Comparison of ENCODE assay signal across 1 cellular context in genomic region chr6:26285143-26286134, GRCh38.
TF ChIP-seq lines count a peak whose summit lies in the region.

No MANE protein-coding gene starts in this region.

TF ChIP-seq in HepG2, 621 proteins besides CTCF, POLR2A, EP300 and RAD21 (continued from another document and continues in another):
- TF ChIP-seq, protein P1, sequence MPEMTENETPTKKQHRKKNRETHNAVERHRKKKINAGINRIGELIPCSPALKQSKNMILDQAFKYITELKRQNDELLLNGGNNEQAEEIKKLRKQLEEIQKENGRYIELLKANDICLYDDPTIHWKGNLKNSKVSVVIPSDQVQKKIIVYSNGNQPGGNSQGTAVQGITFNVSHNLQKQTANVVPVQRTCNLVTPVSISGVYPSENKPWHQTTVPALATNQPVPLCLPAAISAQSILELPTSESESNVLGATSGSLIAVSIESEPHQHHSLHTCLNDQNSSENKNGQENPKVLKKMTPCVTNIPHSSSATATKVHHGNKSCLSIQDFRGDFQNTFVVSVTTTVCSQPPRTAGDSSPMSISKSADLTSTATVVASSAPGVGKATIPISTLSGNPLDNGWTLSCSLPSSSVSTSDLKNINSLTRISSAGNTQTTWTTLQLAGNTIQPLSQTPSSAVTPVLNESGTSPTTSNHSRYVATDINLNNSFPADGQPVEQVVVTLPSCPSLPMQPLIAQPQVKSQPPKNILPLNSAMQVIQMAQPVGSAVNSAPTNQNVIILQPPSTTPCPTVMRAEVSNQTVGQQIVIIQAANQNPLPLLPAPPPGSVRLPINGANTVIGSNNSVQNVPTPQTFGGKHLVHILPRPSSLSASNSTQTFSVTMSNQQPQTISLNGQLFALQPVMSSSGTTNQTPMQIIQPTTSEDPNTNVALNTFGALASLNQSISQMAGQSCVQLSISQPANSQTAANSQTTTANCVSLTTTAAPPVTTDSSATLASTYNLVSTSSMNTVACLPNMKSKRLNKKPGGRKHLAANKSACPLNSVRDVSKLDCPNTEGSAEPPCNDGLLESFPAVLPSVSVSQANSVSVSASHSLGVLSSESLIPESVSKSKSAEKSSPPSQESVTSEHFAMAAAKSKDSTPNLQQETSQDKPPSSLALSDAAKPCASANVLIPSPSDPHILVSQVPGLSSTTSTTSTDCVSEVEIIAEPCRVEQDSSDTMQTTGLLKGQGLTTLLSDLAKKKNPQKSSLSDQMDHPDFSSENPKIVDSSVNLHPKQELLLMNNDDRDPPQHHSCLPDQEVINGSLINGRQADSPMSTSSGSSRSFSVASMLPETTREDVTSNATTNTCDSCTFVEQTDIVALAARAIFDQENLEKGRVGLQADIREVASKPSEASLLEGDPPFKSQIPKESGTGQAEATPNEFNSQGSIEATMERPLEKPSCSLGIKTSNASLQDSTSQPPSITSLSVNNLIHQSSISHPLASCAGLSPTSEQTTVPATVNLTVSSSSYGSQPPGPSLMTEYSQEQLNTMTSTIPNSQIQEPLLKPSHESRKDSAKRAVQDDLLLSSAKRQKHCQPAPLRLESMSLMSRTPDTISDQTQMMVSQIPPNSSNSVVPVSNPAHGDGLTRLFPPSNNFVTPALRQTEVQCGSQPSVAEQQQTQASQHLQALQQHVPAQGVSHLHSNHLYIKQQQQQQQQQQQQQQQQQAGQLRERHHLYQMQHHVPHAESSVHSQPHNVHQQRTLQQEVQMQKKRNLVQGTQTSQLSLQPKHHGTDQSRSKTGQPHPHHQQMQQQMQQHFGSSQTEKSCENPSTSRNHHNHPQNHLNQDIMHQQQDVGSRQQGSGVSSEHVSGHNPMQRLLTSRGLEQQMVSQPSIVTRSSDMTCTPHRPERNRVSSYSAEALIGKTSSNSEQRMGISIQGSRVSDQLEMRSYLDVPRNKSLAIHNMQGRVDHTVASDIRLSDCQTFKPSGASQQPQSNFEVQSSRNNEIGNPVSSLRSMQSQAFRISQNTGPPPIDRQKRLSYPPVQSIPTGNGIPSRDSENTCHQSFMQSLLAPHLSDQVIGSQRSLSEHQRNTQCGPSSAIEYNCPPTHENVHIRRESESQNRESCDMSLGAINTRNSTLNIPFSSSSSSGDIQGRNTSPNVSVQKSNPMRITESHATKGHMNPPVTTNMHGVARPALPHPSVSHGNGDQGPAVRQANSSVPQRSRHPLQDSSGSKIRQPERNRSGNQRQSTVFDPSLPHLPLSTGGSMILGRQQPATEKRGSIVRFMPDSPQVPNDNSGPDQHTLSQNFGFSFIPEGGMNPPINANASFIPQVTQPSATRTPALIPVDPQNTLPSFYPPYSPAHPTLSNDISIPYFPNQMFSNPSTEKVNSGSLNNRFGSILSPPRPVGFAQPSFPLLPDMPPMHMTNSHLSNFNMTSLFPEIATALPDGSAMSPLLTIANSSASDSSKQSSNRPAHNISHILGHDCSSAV (CRISPR knock-in tag; IDR thresholded peaks at IDR 0.05; ENCODE audit: borderline replicate concordance), result no peak
- TF ChIP-seq FOXA1 (IDR thresholded peaks at IDR 0.05) (no peak), FOXA1 (CRISPR knock-in tag; IDR thresholded peaks at IDR 0.05) (no peak), SOX5 (CRISPR knock-in tag; IDR thresholded peaks at IDR 0.05; ENCODE audit: borderline replicate concordance) (peak; percentile 56; the same call in 1 of the 2 replicates), NCOA2 (CRISPR knock-in tag; IDR thresholded peaks at IDR 0.05) (0 out of 2 replicates have a peak, but pooled peaks have one; percentile 12), ZNF451 (CRISPR knock-in tag; IDR thresholded peaks at IDR 0.05) (peak; percentile 78), ZNF101 (CRISPR knock-in tag; IDR thresholded peaks at IDR 0.05; ENCODE audit: borderline replicate concordance, low read depth) (peak; percentile 41; the same call in 1 of the 2 replicates), MIXL1 (CRISPR knock-in tag; IDR thresholded peaks at IDR 0.05) (no peak; the same call in 1 of the 2 replicates), ZC3H4 (CRISPR knock-in tag; IDR thresholded peaks at IDR 0.05; ENCODE audit: borderline replicate concordance) (peak; percentile 86), MED13 (CRISPR knock-in tag; IDR thresholded peaks at IDR 0.05) (peak; percentile 92), THAP11 (CRISPR knock-in tag; IDR thresholded peaks at IDR 0.05) (peak; percentile 78), ZNF792 (CRISPR knock-in tag; IDR thresholded peaks at IDR 0.05) (peak; percentile 66), MIER2 (CRISPR knock-in tag; IDR thresholded peaks at IDR 0.05) (peak; percentile 49; the same call in 1 of the 2 replicates), ESRRA (CRISPR knock-in tag; IDR thresholded peaks at IDR 0.05; ENCODE audit: low read depth) (peak; percentile 66), SP140L (CRISPR knock-in tag; IDR thresholded peaks at IDR 0.05; ENCODE audit: borderline replicate concordance) (no peak; the same call in 1 of the 2 replicates), ZNF839 (CRISPR knock-in tag; IDR thresholded peaks at IDR 0.05; ENCODE audit: borderline replicate concordance) (no peak), ZNF367 (CRISPR knock-in tag; IDR thresholded peaks at IDR 0.05; ENCODE audit: borderline replicate concordance) (peak; percentile 88; the same call in 1 of the 2 replicates), ZNF777 (CRISPR knock-in tag; IDR thresholded peaks at IDR 0.05) (peak; percentile 21; the same call in 1 of the 2 replicates), ZNF562 (CRISPR knock-in tag; IDR thresholded peaks at IDR 0.05; ENCODE audit: borderline replicate concordance) (no peak), HDAC2 (CRISPR knock-in tag; IDR thresholded peaks at IDR 0.05) (peak; percentile 88), KLF16 (CRISPR knock-in tag; IDR thresholded peaks at IDR 0.05) (peak in 1 of 2 experiments; percentile 82; a peak in 2 of 4 replicates), GTF3A (CRISPR knock-in tag; conservative IDR thresholded peaks at IDR 0.05) (no peak), HDAC6 (IDR thresholded peaks at IDR 0.05; ENCODE audit: low read depth, low read length) (no peak), GPBP1L1 (CRISPR knock-in tag; IDR thresholded peaks at IDR 0.05) (no peak), BCLAF1 (IDR thresholded peaks at IDR 0.05) (no peak), NKX3-1 (CRISPR knock-in tag; IDR thresholded peaks at IDR 0.05) (peak; percentile 89), ZSCAN9 (CRISPR knock-in tag; IDR thresholded peaks at IDR 0.05; ENCODE audit: borderline replicate concordance) (peak; percentile 43; the same call in 1 of the 2 replicates), PHB2 (IDR thresholded peaks at IDR 0.05; ENCODE audit: partially characterized antibody) (no peak), SOX13 (IDR thresholded peaks at IDR 0.05) (no peak), SOX13 (CRISPR knock-in tag; conservative IDR thresholded peaks at IDR 0.05 in 1 of 2, IDR thresholded peaks at IDR 0.05 in 1 of 2) (peak in 1 of 2 experiments; percentile 56; a peak in 2 of 4 replicates), ZBTB20 (CRISPR knock-in tag; IDR thresholded peaks at IDR 0.05; ENCODE audit: borderline replicate concordance, low read depth) (no peak), ZFX (CRISPR knock-in tag; IDR thresholded peaks at IDR 0.05; ENCODE audit: low read depth) (peak; percentile 31), HOXD1 (CRISPR knock-in tag; IDR thresholded peaks at IDR 0.05) (no peak; the same call in 1 of the 2 replicates), SAP130 (CRISPR knock-in tag; IDR thresholded peaks at IDR 0.05; ENCODE audit: low read depth) (peak; percentile 99), NCOA5 (CRISPR knock-in tag; IDR thresholded peaks at IDR 0.05) (peak; percentile 91; the same call in 1 of the 2 replicates), MEF2D (CRISPR knock-in tag; IDR thresholded peaks at IDR 0.05) (no peak; the same call in 1 of the 2 replicates), HMG20B (CRISPR knock-in tag; conservative IDR thresholded peaks at IDR 0.05) (no peak), SIN3A (IDR thresholded peaks at IDR 0.05; ENCODE audit: borderline replicate concordance, low read depth, low read length) (peak; percentile 96)
- TF ChIP-seq, protein P2, sequence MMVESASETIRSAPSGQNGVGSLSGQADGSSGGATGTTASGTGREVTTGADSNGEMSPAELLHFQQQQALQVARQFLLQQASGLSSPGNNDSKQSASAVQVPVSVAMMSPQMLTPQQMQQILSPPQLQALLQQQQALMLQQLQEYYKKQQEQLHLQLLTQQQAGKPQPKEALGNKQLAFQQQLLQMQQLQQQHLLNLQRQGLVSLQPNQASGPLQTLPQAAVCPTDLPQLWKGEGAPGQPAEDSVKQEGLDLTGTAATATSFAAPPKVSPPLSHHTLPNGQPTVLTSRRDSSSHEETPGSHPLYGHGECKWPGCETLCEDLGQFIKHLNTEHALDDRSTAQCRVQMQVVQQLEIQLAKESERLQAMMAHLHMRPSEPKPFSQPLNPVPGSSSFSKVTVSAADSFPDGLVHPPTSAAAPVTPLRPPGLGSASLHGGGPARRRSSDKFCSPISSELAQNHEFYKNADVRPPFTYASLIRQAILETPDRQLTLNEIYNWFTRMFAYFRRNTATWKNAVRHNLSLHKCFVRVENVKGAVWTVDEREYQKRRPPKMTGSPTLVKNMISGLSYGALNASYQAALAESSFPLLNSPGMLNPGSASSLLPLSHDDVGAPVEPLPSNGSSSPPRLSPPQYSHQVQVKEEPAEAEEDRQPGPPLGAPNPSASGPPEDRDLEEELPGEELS (CRISPR knock-in tag; IDR thresholded peaks at IDR 0.05), result peak; percentile 67
- TF ChIP-seq, protein P3, sequence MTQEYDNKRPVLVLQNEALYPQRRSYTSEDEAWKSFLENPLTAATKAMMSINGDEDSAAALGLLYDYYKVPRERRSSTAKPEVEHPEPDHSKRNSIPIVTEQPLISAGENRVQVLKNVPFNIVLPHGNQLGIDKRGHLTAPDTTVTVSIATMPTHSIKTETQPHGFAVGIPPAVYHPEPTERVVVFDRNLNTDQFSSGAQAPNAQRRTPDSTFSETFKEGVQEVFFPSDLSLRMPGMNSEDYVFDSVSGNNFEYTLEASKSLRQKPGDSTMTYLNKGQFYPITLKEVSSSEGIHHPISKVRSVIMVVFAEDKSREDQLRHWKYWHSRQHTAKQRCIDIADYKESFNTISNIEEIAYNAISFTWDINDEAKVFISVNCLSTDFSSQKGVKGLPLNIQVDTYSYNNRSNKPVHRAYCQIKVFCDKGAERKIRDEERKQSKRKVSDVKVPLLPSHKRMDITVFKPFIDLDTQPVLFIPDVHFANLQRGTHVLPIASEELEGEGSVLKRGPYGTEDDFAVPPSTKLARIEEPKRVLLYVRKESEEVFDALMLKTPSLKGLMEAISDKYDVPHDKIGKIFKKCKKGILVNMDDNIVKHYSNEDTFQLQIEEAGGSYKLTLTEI (CRISPR knock-in tag; conservative IDR thresholded peaks at IDR 0.05), result no peak
- TF ChIP-seq, protein P4, sequence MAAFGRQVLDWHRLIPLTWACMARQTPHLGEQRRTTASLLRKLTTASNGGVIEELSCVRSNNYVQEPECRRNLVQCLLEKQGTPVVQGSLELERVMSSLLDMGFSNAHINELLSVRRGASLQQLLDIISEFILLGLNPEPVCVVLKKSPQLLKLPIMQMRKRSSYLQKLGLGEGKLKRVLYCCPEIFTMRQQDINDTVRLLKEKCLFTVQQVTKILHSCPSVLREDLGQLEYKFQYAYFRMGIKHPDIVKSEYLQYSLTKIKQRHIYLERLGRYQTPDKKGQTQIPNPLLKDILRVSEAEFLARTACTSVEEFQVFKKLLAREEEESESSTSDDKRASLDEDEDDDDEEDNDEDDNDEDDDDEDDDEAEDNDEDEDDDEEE (CRISPR knock-in tag; IDR thresholded peaks at IDR 0.05), result no peak; the same call in 1 of the 2 replicates
- TF ChIP-seq, protein P5, sequence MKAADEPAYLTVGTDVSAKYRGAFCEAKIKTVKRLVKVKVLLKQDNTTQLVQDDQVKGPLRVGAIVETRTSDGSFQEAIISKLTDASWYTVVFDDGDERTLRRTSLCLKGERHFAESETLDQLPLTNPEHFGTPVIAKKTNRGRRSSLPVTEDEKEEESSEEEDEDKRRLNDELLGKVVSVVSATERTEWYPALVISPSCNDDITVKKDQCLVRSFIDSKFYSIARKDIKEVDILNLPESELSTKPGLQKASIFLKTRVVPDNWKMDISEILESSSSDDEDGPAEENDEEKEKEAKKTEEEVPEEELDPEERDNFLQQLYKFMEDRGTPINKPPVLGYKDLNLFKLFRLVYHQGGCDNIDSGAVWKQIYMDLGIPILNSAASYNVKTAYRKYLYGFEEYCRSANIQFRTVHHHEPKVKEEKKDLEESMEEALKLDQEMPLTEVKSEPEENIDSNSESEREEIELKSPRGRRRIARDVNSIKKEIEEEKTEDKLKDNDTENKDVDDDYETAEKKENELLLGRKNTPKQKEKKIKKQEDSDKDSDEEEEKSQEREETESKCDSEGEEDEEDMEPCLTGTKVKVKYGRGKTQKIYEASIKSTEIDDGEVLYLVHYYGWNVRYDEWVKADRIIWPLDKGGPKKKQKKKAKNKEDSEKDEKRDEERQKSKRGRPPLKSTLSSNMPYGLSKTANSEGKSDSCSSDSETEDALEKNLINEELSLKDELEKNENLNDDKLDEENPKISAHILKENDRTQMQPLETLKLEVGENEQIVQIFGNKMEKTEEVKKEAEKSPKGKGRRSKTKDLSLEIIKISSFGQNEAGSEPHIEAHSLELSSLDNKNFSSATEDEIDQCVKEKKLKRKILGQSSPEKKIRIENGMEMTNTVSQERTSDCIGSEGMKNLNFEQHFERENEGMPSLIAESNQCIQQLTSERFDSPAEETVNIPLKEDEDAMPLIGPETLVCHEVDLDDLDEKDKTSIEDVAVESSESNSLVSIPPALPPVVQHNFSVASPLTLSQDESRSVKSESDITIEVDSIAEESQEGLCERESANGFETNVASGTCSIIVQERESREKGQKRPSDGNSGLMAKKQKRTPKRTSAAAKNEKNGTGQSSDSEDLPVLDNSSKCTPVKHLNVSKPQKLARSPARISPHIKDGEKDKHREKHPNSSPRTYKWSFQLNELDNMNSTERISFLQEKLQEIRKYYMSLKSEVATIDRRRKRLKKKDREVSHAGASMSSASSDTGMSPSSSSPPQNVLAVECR (CRISPR knock-in tag; IDR thresholded peaks at IDR 0.05; ENCODE audit: borderline replicate concordance), result peak; percentile 94
